8 cellular contexts compared by ENCODE assay signal in the genomic region with DNA sequence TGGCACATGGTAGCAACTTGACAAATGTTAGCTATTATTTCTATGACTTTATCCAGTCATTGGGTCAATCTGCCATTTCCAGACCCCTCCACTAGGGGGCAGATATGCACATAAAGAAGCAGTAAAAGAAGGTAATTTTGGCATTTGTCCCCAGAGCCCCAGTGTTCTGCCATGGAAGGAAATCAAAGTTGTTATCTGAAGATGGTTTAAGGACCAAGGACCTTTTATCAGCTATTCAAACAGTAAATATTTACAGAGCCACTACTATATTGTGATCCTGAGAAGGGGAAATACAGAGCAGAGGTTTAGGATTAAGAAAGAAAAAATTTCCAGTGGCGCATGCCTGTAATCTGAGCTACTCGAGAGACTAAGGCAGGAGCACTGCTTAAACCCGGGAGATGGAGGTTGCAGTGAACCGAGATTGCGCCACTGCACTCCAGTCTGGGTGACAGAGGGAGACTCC. TPM values are rescaled to one million over a fixed set of nuclear protein-coding genes. Genes with fewer than 3 reads are reported as not detected.
DNase-seq lines count a peak whose midpoint lies in the region; ATAC-seq and TF ChIP-seq lines count a peak whose summit lies in the region.

No MANE protein-coding gene starts in this region.

- no CpG with 5 or more reads among the region's 5 CpGs for WGBS in mesendoderm (ENCODE audit: extremely low coverage, insufficient coverage, low lambda C conversion rate)

- peaks cover 2% of the 10 kb centered on the region for H3K36me3 ChIP-seq in mesendoderm (ENCODE audit: control insufficient read depth, insufficient read depth, low read length)

- peak overlapping the region; percentile 73 for H3K27ac Mint-ChIP-seq in activated CD4-positive, alpha-beta memory T cell treated with anti-CD3 and anti-CD28 coated beads for 36 hours

- ATAC-seq in HG02973 (IDR thresholded peaks at IDR 0.05; ENCODE audit: unreplicated experiment) (peak; percentile 31), GM18505 (IDR thresholded peaks at IDR 0.05; ENCODE audit: unreplicated experiment) (no peak)

- H3K4me3 ChIP-seq in dorsolateral prefrontal cortex (peak overlapping the region in 1 of 59 donors; percentile 14), mesendoderm (ENCODE audit: low read length) (no peak overlapping the region)

- H3K4ac ChIP-seq in mesendoderm (ENCODE audit: low read depth, low read length): no peak overlapping the region

- no peak overlapping the region for H3K4me2 ChIP-seq in mesendoderm (ENCODE audit: low read length)

- no peak overlapping the region for H3K4me3 Mint-ChIP-seq in activated CD4-positive, alpha-beta memory T cell treated with anti-CD3 and anti-CD28 coated beads for 36 hours

- peaks cover 10% of the 10 kb centered on the region for H3K4me1 ChIP-seq in mesendoderm (ENCODE audit: control insufficient read depth, low read depth, low read length)

- DNase-seq in DMS114 treated with DMSO at 0.1 percent for 48 hours (lab: John Stamatoyannopoulos, UW; ENCODE audit: unreplicated experiment): peak; percentile 44
- peak; percentile 69 for DNase-seq in NCI-H774 (lab: John Stamatoyannopoulos, UW)
- DNase-seq in activated CD4-positive, alpha-beta memory T cell treated with anti-CD3 and anti-CD28 coated beads for 36 hours: peak; percentile 84
- DNase-seq in dorsolateral prefrontal cortex: peak in 7 of 10 donors; percentile 69 to 94 (median 72)
- DNase-seq in mesendoderm: peak; percentile 78
- DNase-seq in stimulated activated CD8-positive, alpha-beta memory T cell treated with anti-CD3 and anti-CD28 coated beads, Interleukin-7, amount 100 ng/mL, for 24 hours (ENCODE audit: low read depth): peak; percentile 59

- peaks cover 17% of the 10 kb centered on the region for H3K36me3 Mint-ChIP-seq in activated CD4-positive, alpha-beta memory T cell treated with anti-CD3 and anti-CD28 coated beads for 36 hours

- H4K8ac ChIP-seq in mesendoderm (ENCODE audit: low read depth, low read length): no peak overlapping the region

- no peak overlapping the region for H2BK15ac ChIP-seq in mesendoderm (replicated peaks; ENCODE audit: low read depth)

- no peaks in the 10 kb centered on the region for H3K27me3 Mint-ChIP-seq in activated CD4-positive, alpha-beta memory T cell treated with anti-CD3 and anti-CD28 coated beads for 36 hours

- peaks cover 2% of the 10 kb centered on the region for H3K79me2 ChIP-seq in mesendoderm (ENCODE audit: control insufficient read depth, insufficient read depth, low read length)

- H4K5ac ChIP-seq in mesendoderm (ENCODE audit: low read length): no peak overlapping the region

- H3K79me1 ChIP-seq in mesendoderm (ENCODE audit: low read length): peaks cover 9% of the 10 kb centered on the region

- H3K27ac ChIP-seq in dorsolateral prefrontal cortex (peak overlapping the region in 47 of 59 donors; percentile 1 to 89 (median 65)), mesendoderm (ENCODE audit: low read depth, low read length) (no peak overlapping the region)

- POLR2A ChIA-PET in activated CD4-positive, alpha-beta memory T cell treated with anti-CD3 and anti-CD28 coated beads for 36 hours (lab: Charles Lee): interaction anchor here (1.0 to 3.9 kb wide), 8 partner anchors 17 to 493 kb away, joined by 4 to 23 read pairs (median 7); partner anchors contain the start of genes FAM222B, NEK8 and RPL23A

- no peak overlapping the region for H3K23ac ChIP-seq in mesendoderm (ENCODE audit: low read length)

- TF ChIP-seq POLR2A in GM18505 (IDR thresholded peaks at IDR 0.05; ENCODE audit: borderline replicate concordance, extremely low read depth, insufficient read depth, insufficient read length): no peak

- peaks cover 23% of the 10 kb centered on the region for H3K4me1 Mint-ChIP-seq in activated CD4-positive, alpha-beta memory T cell treated with anti-CD3 and anti-CD28 coated beads for 36 hours (ENCODE audit: low read depth)

- no peak overlapping the region for H3K9ac ChIP-seq in mesendoderm (ENCODE audit: low read length)

- H2BK5ac ChIP-seq in mesendoderm (ENCODE audit: low read length): no peak overlapping the region

- no peak overlapping the region for H3K56ac ChIP-seq in mesendoderm (ENCODE audit: low read length)

- peak; percentile 88 to 99 (median 94) for TF ChIP-seq CTCF in dorsolateral prefrontal cortex (IDR thresholded peaks at IDR 0.05 in 54 of 56, conservative IDR thresholded peaks at IDR 0.05 in 2 of 56; ENCODE audit: low read depth in 1 of 56, partially characterized antibody in 56 of 56)

- no peak overlapping the region for H3K18ac ChIP-seq in mesendoderm (ENCODE audit: low read length)

- no peak overlapping the region for H2AK5ac ChIP-seq in mesendoderm (ENCODE audit: low read length)

- CTCF ChIA-PET in activated CD4-positive, alpha-beta memory T cell treated with anti-CD3 and anti-CD28 coated beads for 36 hours (lab: Charles Lee): interaction anchor here (0.6 to 7.6 kb wide), 65 partner anchors 8 to 382 kb away, joined by 3 to 122 read pairs (median 6); partner anchors contain the start of genes BLTP2, DHRS13, FAM222B and FLOT2

- H3K9me3 Mint-ChIP-seq in activated CD4-positive, alpha-beta memory T cell treated with anti-CD3 and anti-CD28 coated beads for 36 hours: no peaks in the 10 kb centered on the region

- H3K27me3 ChIP-seq in dorsolateral prefrontal cortex (no peaks in the 10 kb centered on the region), mesendoderm (ENCODE audit: insufficient read depth, low read length, poor library complexity) (no peaks in the 10 kb centered on the region)

- intact Hi-C loops in activated CD4-positive, alpha-beta memory T cell treated with anti-CD3 and anti-CD28 coated beads for 36 hours (cut with micrococcal nuclease): loop anchor here (1.0 to 5.0 kb wide), 5 partner anchors 37 to 153 kb away; partner anchors contain the start of genes DHRS13 and FAM222B
- intact Hi-C loops in dorsolateral prefrontal cortex (cut with DNase I): loop anchor here (5.0 kb wide), 5 partner anchors 48 to 138 kb away; partner anchors contain the start of genes FAM222B (in 2 of the 2), DHRS13 (in 1 of the 2), ERAL1 (in 1 of the 2) and FLOT2 (in 1 of the 2)

- H2BK120ac ChIP-seq in mesendoderm (ENCODE audit: low read depth, low read length): no peak overlapping the region

RNA-seq across cellular contexts. Expression of gene TRAF4, which starts 20.0 kb away (rescaled TPM):
- 10 to 100 TPM; 83.0 to 83.9 TPM for total RNA-seq in activated CD4-positive, alpha-beta memory T cell treated with anti-CD3 and anti-CD28 coated beads for 36 hours
- 10 to 100 TPM; 16.6 to 92.5 (median 39.5) TPM for total RNA-seq in dorsolateral prefrontal cortex
- polyA plus RNA-seq in mesendoderm (2013, experiment 1 of 2): 120 TPM
- polyA plus RNA-seq in mesendoderm (2013, experiment 2 of 2): 122 TPM

RNA-seq across cellular contexts. Expression of gene NEK8, which starts 35.2 kb away (rescaled TPM):
- 1 to 10 TPM; 3.4 to 4.0 TPM for total RNA-seq in activated CD4-positive, alpha-beta memory T cell treated with anti-CD3 and anti-CD28 coated beads for 36 hours
- 1 to 10 TPM in 118 of 120 experiments, under 1 TPM in 2; 0.96 to 5.8 (median 2.4) TPM for total RNA-seq in dorsolateral prefrontal cortex
- polyA plus RNA-seq in mesendoderm (2013, experiment 1 of 2): 6.8 TPM
- polyA plus RNA-seq in mesendoderm (2013, experiment 2 of 2): 6.5 TPM

RNA-seq across cellular contexts. Expression of gene TLCD1, which starts 37.8 kb away (rescaled TPM):
- total RNA-seq in activated CD4-positive, alpha-beta memory T cell treated with anti-CD3 and anti-CD28 coated beads for 36 hours: 1 to 10 TPM; 9.1 to 9.5 TPM
- total RNA-seq in dorsolateral prefrontal cortex: 10 to 100 TPM in 16 of 120 experiments, 1 to 10 TPM in 104; 2.0 to 22.8 (median 6.6) TPM
- polyA plus RNA-seq in mesendoderm (2013, experiment 1 of 2): 44.3 TPM
- 46.0 TPM for polyA plus RNA-seq in mesendoderm (2013, experiment 2 of 2)

RNA-seq across cellular contexts. Expression of gene RPL23A, which starts 44.0 kb away (rescaled TPM):
- total RNA-seq in activated CD4-positive, alpha-beta memory T cell treated with anti-CD3 and anti-CD28 coated beads for 36 hours: 1,000 to 10,000 TPM; 2,357 to 2,419 TPM
- 100 to 1,000 TPM; 343 to 754 (median 490) TPM for total RNA-seq in dorsolateral prefrontal cortex
- 3,789 TPM for polyA plus RNA-seq in mesendoderm (2013, experiment 1 of 2)
- 3,812 TPM for polyA plus RNA-seq in mesendoderm (2013, experiment 2 of 2)

RNA-seq across cellular contexts. Expression of gene RAB34, which starts 46.2 kb away (rescaled TPM):
- total RNA-seq in activated CD4-positive, alpha-beta memory T cell treated with anti-CD3 and anti-CD28 coated beads for 36 hours: 1 to 10 TPM; 4.9 to 6.6 TPM
- 10 to 100 TPM; 12.0 to 55.8 (median 25.0) TPM for total RNA-seq in dorsolateral prefrontal cortex
- polyA plus RNA-seq in mesendoderm (2013, experiment 1 of 2): 168 TPM
- polyA plus RNA-seq in mesendoderm (2013, experiment 2 of 2): 165 TPM
